In genomic region chr22:32632650-32633049, GRCh38 we compare ENCODE assay signal across 19 cellular contexts.
"Had no signal": no experiment of that assay in that cellular context is flagged by ENCODE, and none has a peak within 500 bp of the region (broad histone marks: within the 10 kb centered on the region; RNA-seq: fewer than 3 reads in every experiment).

No MANE protein-coding gene starts in this region.

- DNase-seq: activated CD4-positive, alpha-beta T cell treated with anti-CD3 and anti-CD28 coated beads for 1 hour; activated CD8-positive, alpha-beta memory T cell treated with anti-CD3 and anti-CD28 coated beads for 24 hours; activated effector memory CD4-positive, alpha-beta T cell treated with anti-CD3 and anti-CD28 coated beads, Interleukin-2, amount 50 U/mL, for 16 hours; activated T-cell treated with anti-CD3 and anti-CD28 coated beads, Interleukin-2, amount 50 U/mL, for 72 hours; cerebellar nuclear complex; cortex of kidney; naive thymus-derived CD8-positive, alpha-beta T cell; pancreas; sigmoid colon; stimulated activated CD4-positive, alpha-beta T cell treated with anti-CD3 and anti-CD28 coated beads, Interleukin-12 subunit alpha, Interleukin-12 subunit beta, amount 100 ng/mL, for 4 hours; stimulated activated CD4-positive, alpha-beta T cell treated with anti-CD3 and anti-CD28 coated beads, Interleukin-1b, Interleukin-23, amount 100 ng/mL, for 48 hours; stimulated activated CD8-positive, alpha-beta memory T cell treated with anti-CD3 and anti-CD28 coated beads, Interleukin-4, amount 100 ng/mL, for 48 hours; stimulated activated naive CD4-positive, alpha-beta T cell treated with Interleukin-2 at 50 U/mL for 16 hours; SW 1271; WERI-Rb-1 had no signal

- H3K4me2 ChIP-seq: hepatocyte had no signal

- H3K79me2 ChIP-seq: hepatocyte had no signal

- H3K9me3 ChIP-seq: ascending aorta, pancreas, sigmoid colon, SJCRH30 had no signal

- H3K4me1 ChIP-seq: ascending aorta, pancreas, sigmoid colon had no signal

- H3K4me3 ChIP-seq: ascending aorta, hepatocyte, pancreas, sigmoid colon, SJCRH30 had no signal

- H3K36me3 ChIP-seq: ascending aorta, pancreas, sigmoid colon, SJCRH30, WERI-Rb-1 had no signal

- H3K27ac ChIP-seq: hepatocyte, pancreas, SJCRH30, WERI-Rb-1 had no signal

- H3K27me3 ChIP-seq: ascending aorta, hepatocyte, pancreas, sigmoid colon, SJCRH30 had no signal

- ATAC-seq: activated T-cell treated with anti-CD3 and anti-CD28 coated beads, Interleukin-2, amount 50 U/mL, for 72 hours; esophagus mucosa; naive thymus-derived CD8-positive, alpha-beta T cell; pancreas had no signal

- H2AFZ ChIP-seq: hepatocyte had no signal
